In the genomic region with DNA sequence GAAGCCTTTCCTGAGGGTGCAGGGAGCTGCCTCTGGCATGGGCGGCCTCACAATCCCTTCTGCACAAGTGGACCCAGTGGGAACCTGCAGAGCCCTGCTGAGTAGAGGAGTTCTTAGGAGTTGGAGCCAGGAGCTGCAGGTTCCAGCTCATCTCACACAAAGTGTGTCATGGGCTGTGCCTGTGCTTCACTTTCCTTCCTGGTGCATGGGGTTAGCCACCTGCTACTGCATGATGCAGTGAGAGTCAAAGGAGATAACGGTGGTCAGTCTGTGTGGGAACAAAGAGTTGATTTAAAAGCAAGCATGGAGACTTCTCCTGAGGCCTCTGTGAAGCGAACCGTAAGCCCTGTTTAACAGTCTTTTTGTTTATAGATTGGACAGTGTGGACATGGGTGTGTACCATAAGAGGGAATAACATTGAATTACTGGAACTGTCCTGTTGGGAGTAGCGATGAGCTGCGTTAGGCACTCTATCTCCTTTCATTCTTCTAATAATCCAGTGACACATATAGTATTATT, we compare ENCODE assay signal across 12 cellular contexts.
DNase-seq lines count a peak whose midpoint lies in the region; ATAC-seq and TF ChIP-seq lines count a peak whose summit lies in the region.
"Had no signal": no experiment of that assay in that cellular context is flagged by ENCODE, and none has a peak within 500 bp of the region (broad histone marks: within the 10 kb centered on the region; RNA-seq: fewer than 3 reads in every experiment).

No MANE protein-coding gene starts in this region.

- TF ChIP-seq CTCF in spleen (IDR thresholded peaks at IDR 0.05 in 8 of 11, conservative IDR thresholded peaks at IDR 0.05 in 3 of 11), result no peak

- peaks cover 0 to 7% (median 2%) of the 10 kb centered on the region in 6 donors for H3K4me1 ChIP-seq in spleen

- H3K27ac Mint-ChIP-seq in activated CD4-positive, alpha-beta T cell treated with anti-CD3 and anti-CD28 coated beads for 36 hours, result no peak overlapping the region
- H3K27ac Mint-ChIP-seq: activated naive CD8-positive, alpha-beta T cell; B cell had no signal

- H3K27me3 ChIP-seq in spleen (replicated peaks in 1 of 7), result peaks cover 0 to 15% (median 0%) of the 10 kb centered on the region in 7 donors

- no peaks in the 10 kb centered on the region for H3K9me3 Mint-ChIP-seq in activated CD4-positive, alpha-beta T cell treated with anti-CD3 and anti-CD28 coated beads for 36 hours (ENCODE audit: low read depth)

- no peaks in the 10 kb centered on the region for H3K9me3 ChIP-seq in spleen

- no peaks in the 10 kb centered on the region for H3K36me3 ChIP-seq in spleen

- peak; percentile 46 for DNase-seq in activated CD4-positive, alpha-beta T cell treated with anti-CD3 and anti-CD28 coated beads for 36 hours
- no peak for DNase-seq in activated CD4-positive, alpha-beta T cell treated with anti-CD3 and anti-CD28 coated beads, Interleukin-2, amount 50 U/mL, for 4 hours
- DNase-seq in M059J (ENCODE audit: low read depth) (peak; percentile 64), posterior vena cava (ENCODE audit: low spot score) (peak; percentile 77), spleen (no peak)
- no peak for DNase-seq in stimulated activated CD4-positive, alpha-beta T cell treated with anti-CD3 and anti-CD28 coated beads, Interleukin-15, amount 100 ng/mL, for 24 hours
- DNase-seq: NCI-H146 had no signal

- H3K27me3 Mint-ChIP-seq in activated CD4-positive, alpha-beta T cell treated with anti-CD3 and anti-CD28 coated beads for 36 hours, result peaks cover 15% of the 10 kb centered on the region

- POLR2A ChIA-PET in activated CD4-positive, alpha-beta T cell treated with anti-CD3 and anti-CD28 coated beads for 36 hours (lab: Charles Lee), result interaction anchor here (0.5 kb wide), 1 partner anchor 685 kb away, joined by 3 read pairs; no protein-coding TSS in a partner anchor

- 73 to 81% (median 74%) methylated on average over 6 of the region's 6 CpGs for WGBS in spleen, 5 donors

- intact Hi-C loops in activated CD4-positive, alpha-beta T cell treated with anti-CD3 and anti-CD28 coated beads for 36 hours (cut with DNase I, micrococcal nuclease), result loop anchor here (2.0 to 5.0 kb wide), 2 partner anchors 89 to 216 kb away; no protein-coding TSS in a partner anchor
- intact Hi-C loops in posterior vena cava (cut with DNase I), result no loop called here
- intact Hi-C loops in spleen (cut with DNase I; ENCODE audit: low total_unique reads), result loop anchor here (5.0 kb wide), 1 partner anchor 214 kb away; no protein-coding TSS in a partner anchor

- H3K4me3 Mint-ChIP-seq in activated CD4-positive, alpha-beta T cell treated with anti-CD3 and anti-CD28 coated beads for 36 hours, result no peak overlapping the region
- H3K4me3 Mint-ChIP-seq: activated naive CD8-positive, alpha-beta T cell; B cell had no signal

- peaks cover 4% of the 10 kb centered on the region for H3K4me1 Mint-ChIP-seq in activated CD4-positive, alpha-beta T cell treated with anti-CD3 and anti-CD28 coated beads for 36 hours
- H3K4me1 Mint-ChIP-seq: B cell had no signal

- peak; percentile 38 for ATAC-seq in activated CD4-positive, alpha-beta T cell treated with anti-CD3 and anti-CD28 coated beads for 36 hours
- no peak for ATAC-seq in HG03196 (IDR thresholded peaks at IDR 0.05; ENCODE audit: unreplicated experiment)

- peak overlapping the region; percentile 15 for H3K27ac ChIP-seq in cingulate gyrus (ENCODE audit: low read depth, low read length)
- H3K27ac ChIP-seq in spleen, result no peak overlapping the region
- H3K27ac ChIP-seq: VCaP had no signal

- H3K36me3 Mint-ChIP-seq in activated CD4-positive, alpha-beta T cell treated with anti-CD3 and anti-CD28 coated beads for 36 hours (ENCODE audit: low read depth), result no peaks in the 10 kb centered on the region
- H3K36me3 Mint-ChIP-seq: activated naive CD8-positive, alpha-beta T cell had no signal

- CTCF ChIA-PET in activated CD4-positive, alpha-beta T cell treated with anti-CD3 and anti-CD28 coated beads for 36 hours (lab: Charles Lee), result interaction anchor here (0.6 to 3.0 kb wide), 6 partner anchors 9 to 217 kb away, joined by 3 to 26 read pairs (median 4); no protein-coding TSS in a partner anchor

- H3K4me3 ChIP-seq in spleen, result no peak overlapping the region

- no peak for TF ChIP-seq POLR2A in spleen (IDR thresholded peaks at IDR 0.05)

Comparison
In these comparisons a context has a peak if more than half of its experiments do, and no peak if none do; other contexts are left out.
1. DNase-seq: peak in activated CD4-positive, alpha-beta T cell treated with anti-CD3 and anti-CD28 coated beads for 36 hours (single experiment), M059J (single experiment) and posterior vena cava (single experiment); none in activated CD4-positive, alpha-beta T cell treated with anti-CD3 and anti-CD28 coated beads, Interleukin-2, amount 50 U/mL, for 4 hours (0 of 2), stimulated activated CD4-positive, alpha-beta T cell treated with anti-CD3 and anti-CD28 coated beads, Interleukin-15, amount 100 ng/mL, for 24 hours (single experiment) and spleen (single experiment).
2. intact Hi-C loops: an anchor here in activated CD4-positive, alpha-beta T cell treated with anti-CD3 and anti-CD28 coated beads for 36 hours (2.0 to 5.0 kb wide) and spleen (5.0 kb wide); none called in posterior vena cava.